ENCODE assay signal across 27 cellular contexts in genomic region chr11:26271666-26272065, GRCh38.
"Had no signal": no experiment of that assay in that cellular context is flagged by ENCODE, and none has a peak within 500 bp of the region (broad histone marks: within the 10 kb centered on the region; RNA-seq: fewer than 3 reads in every experiment).

No MANE protein-coding gene starts in this region.

- FAIRE-seq: colon, endometrium, endothelial cell of umbilical vein had no signal

- H3K27ac ChIP-seq: colonic mucosa, coronary artery, dorsolateral prefrontal cortex, epithelial cell of prostate, esophagus muscularis mucosa, esophagus squamous epithelium, foreskin keratinocyte, gastrocnemius medialis, gastroesophageal sphincter, heart left ventricle, heart right ventricle had no signal

- H3K36me3 ChIP-seq: colonic mucosa, esophagus muscularis mucosa, esophagus squamous epithelium, gastrocnemius medialis, gastroesophageal sphincter, heart left ventricle, heart right ventricle had no signal

- ATAC-seq: effector memory CD8-positive, alpha-beta T cell; esophagus mucosa; foreskin keratinocyte; gastrocnemius medialis; gastroesophageal sphincter; heart left ventricle; heart right ventricle had no signal

- H3K4me3 ChIP-seq: colonic mucosa, coronary artery, dorsolateral prefrontal cortex, esophagus muscularis mucosa, esophagus squamous epithelium, gastrocnemius medialis, gastroesophageal sphincter, heart left ventricle, heart right ventricle had no signal

- H3K27me3 ChIP-seq: colonic mucosa, esophagus muscularis mucosa, esophagus squamous epithelium, foreskin keratinocyte, gastrocnemius medialis, gastroesophageal sphincter had no signal

- DNase-seq: colonic mucosa; cortex of kidney; dermis blood vessel endothelial cell; effector CD4-positive, alpha-beta T cell; effector CD8-positive, alpha-beta T cell; effector memory CD4-positive, alpha-beta T cell; effector memory CD8-positive, alpha-beta T cell; endodermal cell; erythroblast; esophagus squamous epithelium; foreskin fibroblast; foreskin keratinocyte; foreskin melanocyte; gastrocnemius medialis; glutamatergic neuron; head of caudate nucleus; heart left ventricle; heart right ventricle had no signal

- H3K9me3 ChIP-seq: colonic mucosa, esophagus muscularis mucosa, esophagus squamous epithelium, gastrocnemius medialis, gastroesophageal sphincter, heart left ventricle, heart right ventricle had no signal

- H3K4me1 ChIP-seq: colonic mucosa, esophagus squamous epithelium, foreskin keratinocyte, gastrocnemius medialis, heart left ventricle, heart right ventricle had no signal
